ENCODE assay signal across 15 cellular contexts in genomic region chr3:48215466-48215865, GRCh38. TPM values are rescaled to one million over a fixed set of nuclear protein-coding genes. Genes with fewer than 3 reads are reported as not detected.
DNase-seq lines count a peak whose midpoint lies in the region; ATAC-seq and TF ChIP-seq lines count a peak whose summit lies in the region.
"Had no signal": no experiment of that assay in that cellular context is flagged by ENCODE, and none has a peak within 500 bp of the region (broad histone marks: within the 10 kb centered on the region; RNA-seq: fewer than 3 reads in every experiment).

No MANE protein-coding gene starts in this region.

- H3K4me2 ChIP-seq in MM.1S (ENCODE audit: low read depth, low read length), result no peak overlapping the region

- peak overlapping the region; percentile 6 for H3K27ac ChIP-seq in muscle layer of colon (ENCODE audit: low read depth, low read length)
- peak overlapping the region; percentile 46 to 88 (median 72) for H3K27ac ChIP-seq in upper lobe of left lung
- H3K27ac ChIP-seq in MM.1S (ENCODE audit: low read length), result no peak overlapping the region
- no peak overlapping the region for H3K27ac ChIP-seq in naive thymus-derived CD4-positive, alpha-beta T cell (ENCODE audit: low read depth, low read length)

- CTCF ChIA-PET in naive thymus-derived CD4-positive, alpha-beta T cell (lab: Charles Lee), result no interaction called here

- WGBS in upper lobe of left lung, 2 donors, result 34 to 36% methylated on average over 3 to 4 of the region's 4 CpGs

- no peaks in the 10 kb centered on the region for H3F3A ChIP-seq in MM.1S (ENCODE audit: insufficient read depth, low read length)

- no peak for TF ChIP-seq EP300 in upper lobe of left lung (IDR thresholded peaks at IDR 0.05)

- no peaks in the 10 kb centered on the region for H4K20me1 ChIP-seq in MM.1S (ENCODE audit: insufficient read depth, low read length)

- H3K9me3 ChIP-seq in muscle layer of colon (ENCODE audit: low read length) (no peaks in the 10 kb centered on the region), upper lobe of left lung (no peaks in the 10 kb centered on the region), MM.1S (replicated peaks; ENCODE audit: insufficient read depth, low read length) (no peaks in the 10 kb centered on the region)
- H3K9me3 ChIP-seq in naive thymus-derived CD4-positive, alpha-beta T cell (ENCODE audit: control insufficient read depth in 2 of 3, low read length in 3 of 3), result no peaks in the 10 kb centered on the region

- H3K36me3 ChIP-seq in muscle layer of colon (ENCODE audit: insufficient read depth, low read length) (no peaks in the 10 kb centered on the region), upper lobe of left lung (no peaks in the 10 kb centered on the region), MM.1S (replicated peaks; ENCODE audit: insufficient read depth, low read length) (no peaks in the 10 kb centered on the region)
- no peaks in the 10 kb centered on the region for H3K36me3 ChIP-seq in naive thymus-derived CD4-positive, alpha-beta T cell (ENCODE audit: control insufficient read depth in 2 of 3, insufficient read depth in 3 of 3, low read length in 3 of 3)

- no peak overlapping the region for H3K27ac Mint-ChIP-seq in naive thymus-derived CD4-positive, alpha-beta T cell
- H3K27ac Mint-ChIP-seq: activated T-helper 17 cell treated with anti-CD3 and anti-CD28 coated beads, Interleukin-2, amount 50 U/mL, for 72 hours had no signal

- no peaks in the 10 kb centered on the region for H3K36me3 Mint-ChIP-seq in naive thymus-derived CD4-positive, alpha-beta T cell

- H3K4me3 ChIP-seq in fibroblast of villous mesenchyme (ENCODE audit: low read depth, low read length) (no peak overlapping the region), muscle layer of colon (ENCODE audit: low read depth in 1 of 2, low read length in 2 of 2) (no peak overlapping the region), upper lobe of left lung (no peak overlapping the region), MM.1S (ENCODE audit: low read length) (no peak overlapping the region)
- H3K4me3 ChIP-seq in naive thymus-derived CD4-positive, alpha-beta T cell (ENCODE audit: low read length), result no peak overlapping the region
- H3K4me3 ChIP-seq: dorsolateral prefrontal cortex, K562 had no signal

- peak in 1 of 4 donors; percentile 23 for TF ChIP-seq POLR2A in upper lobe of left lung (IDR thresholded peaks at IDR 0.05)

- H3K4me3 Mint-ChIP-seq in naive thymus-derived CD4-positive, alpha-beta T cell, result no peak overlapping the region
- H3K4me3 Mint-ChIP-seq: activated T-helper 17 cell treated with anti-CD3 and anti-CD28 coated beads, Interleukin-2, amount 50 U/mL, for 72 hours had no signal

- DNase-seq in amniotic epithelial cell (ENCODE audit: low read depth), result peak; percentile 32
- DNase-seq in fibroblast of villous mesenchyme (ENCODE audit: low read depth), result peak; percentile 79
- peak in 1 of 2 donors; percentile 62 for DNase-seq in upper lobe of left lung
- DNase-seq in SKM-1 treated with dmso at 0.1 percent for 144 hours (lab: John Stamatoyannopoulos, UW; ENCODE audit: unreplicated experiment), result no peak
- DNase-seq in MM.1S, result no peak
- DNase-seq in naive thymus-derived CD4-positive, alpha-beta T cell, result no peak
- DNase-seq: activated CD4-positive, CD25-positive, alpha-beta regulatory T cell; EL; NCI-H446; retina; SIG-M5 had no signal

- H3K79me2 ChIP-seq in MM.1S (ENCODE audit: low read length), result no peaks in the 10 kb centered on the region

- peak; percentile 72 to 89 for ATAC-seq in upper lobe of left lung (ENCODE audit: low FRiP score in 2 of 2)
- ATAC-seq in naive thymus-derived CD4-positive, alpha-beta T cell, result no peak
- ATAC-seq: activated T-helper 17 cell treated with anti-CD3 and anti-CD28 coated beads, Interleukin-2, amount 50 U/mL, for 72 hours had no signal

- TF ChIP-seq CTCF in fibroblast of villous mesenchyme (IDR thresholded peaks at IDR 0.05; ENCODE audit: insufficient read depth, low read depth, low read length) (no peak), upper lobe of left lung (IDR thresholded peaks at IDR 0.05) (no peak), MM.1S (IDR thresholded peaks at IDR 0.05; ENCODE audit: low read length) (no peak)

- H3K9ac ChIP-seq in muscle layer of colon (ENCODE audit: low read length) (no peak overlapping the region), MM.1S (ENCODE audit: low read length) (no peak overlapping the region)

- intact Hi-C loops in naive thymus-derived CD4-positive, alpha-beta T cell (cut with micrococcal nuclease), result no loop called here

- no peaks in the 10 kb centered on the region for H3K9me3 Mint-ChIP-seq in naive thymus-derived CD4-positive, alpha-beta T cell
- H3K9me3 Mint-ChIP-seq: activated T-helper 17 cell treated with anti-CD3 and anti-CD28 coated beads, Interleukin-2, amount 50 U/mL, for 72 hours had no signal

- H3K4me1 ChIP-seq in muscle layer of colon (ENCODE audit: insufficient read depth, low read length), result peaks cover 18% of the 10 kb centered on the region
- H3K4me1 ChIP-seq in upper lobe of left lung, result peaks cover 18 to 38% (median 29%) of the 10 kb centered on the region in 4 donors
- H3K4me1 ChIP-seq in MM.1S (ENCODE audit: low read length), result no peaks in the 10 kb centered on the region
- no peaks in the 10 kb centered on the region for H3K4me1 ChIP-seq in naive thymus-derived CD4-positive, alpha-beta T cell (ENCODE audit: control insufficient read depth in 2 of 2, insufficient read depth in 2 of 2, low read length in 2 of 2)

- no peaks in the 10 kb centered on the region for H3K27me3 ChIP-seq in muscle layer of colon (ENCODE audit: control insufficient read depth in 1 of 2, insufficient read depth in 2 of 2, low read length in 2 of 2)
- no peaks in the 10 kb centered on the region for H3K27me3 ChIP-seq in upper lobe of left lung
- H3K27me3 ChIP-seq in MM.1S (replicated peaks; ENCODE audit: insufficient read depth, low read length), result no peaks in the 10 kb centered on the region
- H3K27me3 ChIP-seq in naive thymus-derived CD4-positive, alpha-beta T cell (ENCODE audit: control insufficient read depth in 2 of 2, insufficient read depth in 2 of 2, low read length in 2 of 2), result no peaks in the 10 kb centered on the region
- H3K27me3 ChIP-seq: dorsolateral prefrontal cortex had no signal

- peaks cover 0 to 7% (median 0%) of the 10 kb centered on the region in 5 donors for H3K27me3 Mint-ChIP-seq in naive thymus-derived CD4-positive, alpha-beta T cell
- H3K27me3 Mint-ChIP-seq: activated T-helper 17 cell treated with anti-CD3 and anti-CD28 coated beads, Interleukin-2, amount 50 U/mL, for 72 hours had no signal

- no peak overlapping the region for H2AFZ ChIP-seq in MM.1S (ENCODE audit: low read length)

- H3K4me1 Mint-ChIP-seq in naive thymus-derived CD4-positive, alpha-beta T cell, result no peaks in the 10 kb centered on the region
- H3K4me1 Mint-ChIP-seq: activated T-helper 17 cell treated with anti-CD3 and anti-CD28 coated beads, Interleukin-2, amount 50 U/mL, for 72 hours had no signal

- no peaks in the 10 kb centered on the region for H3K9me2 ChIP-seq in MM.1S (replicated peaks; ENCODE audit: insufficient read depth, low read length)

- POLR2A ChIA-PET in naive thymus-derived CD4-positive, alpha-beta T cell (lab: Charles Lee), result no interaction called here

RNA-seq across cellular contexts. Expression of gene CAMP, which starts 7.8 kb away (rescaled TPM):
- not detected in 2 replicates for total RNA-seq in fibroblast of villous mesenchyme
- total RNA-seq in upper lobe of left lung, result 10 to 100 TPM in 1 of 6 donors, 1 to 10 TPM in 3, not detected in 2; 1.6 to 15.4 (median 2.7) TPM
- under 1 TPM in 1 of 5 experiments, not detected in 4; 0.54 TPM for total RNA-seq in naive thymus-derived CD4-positive, alpha-beta T cell
- not detected for polyA plus RNA-seq in naive thymus-derived CD4-positive, alpha-beta T cell
- total RNA-seq: activated T-helper 17 cell treated with anti-CD3 and anti-CD28 coated beads, Interleukin-2, amount 50 U/mL, for 72 hours had no signal
- polyA plus RNA-seq: K562 had no signal

RNA-seq across cellular contexts. Expression of gene ZNF589, which starts 25.4 kb away (rescaled TPM):
- 3.9 and 4.7 TPM in 2 replicates for total RNA-seq in fibroblast of villous mesenchyme
- total RNA-seq in upper lobe of left lung, result 10 to 100 TPM; 10.5 to 69.1 (median 21.9) TPM
- total RNA-seq in naive thymus-derived CD4-positive, alpha-beta T cell, result 10 to 100 TPM; 37.7 to 64.0 (median 40.2) TPM
- 1 to 10 TPM; 5.1 to 9.2 TPM for polyA plus RNA-seq in naive thymus-derived CD4-positive, alpha-beta T cell

RNA-seq across cellular contexts. Expression of gene CDC25A, which starts 27.2 kb away (rescaled TPM):
- total RNA-seq in fibroblast of villous mesenchyme, result 8.7 and 9.9 TPM in 2 replicates
- 1 to 10 TPM in 2 of 6 donors, under 1 TPM in 2, not detected in 2; 0.30 to 1.5 (median 0.93) TPM for total RNA-seq in upper lobe of left lung
- total RNA-seq in naive thymus-derived CD4-positive, alpha-beta T cell, result 10 to 100 TPM in 1 of 5 experiments, under 1 TPM in 1, not detected in 3; 0.61 to 20.7 TPM
- polyA plus RNA-seq in naive thymus-derived CD4-positive, alpha-beta T cell, result not detected

Comparison
In these comparisons a context has a peak if more than half of its experiments do, and no peak if none do; other contexts are left out.
1. DNase-seq: peak in amniotic epithelial cell (single experiment) and fibroblast of villous mesenchyme (single experiment); none in SKM-1 treated with dmso at 0.1 percent for 144 hours (single experiment), MM.1S (single experiment) and naive thymus-derived CD4-positive, alpha-beta T cell (0 of 9).
2. H3K27ac ChIP-seq: peak in muscle layer of colon (single experiment) and upper lobe of left lung (4 of 4); none in MM.1S (single experiment) and naive thymus-derived CD4-positive, alpha-beta T cell (single experiment).